27 cellular contexts compared by ENCODE assay signal in the genomic region with DNA sequence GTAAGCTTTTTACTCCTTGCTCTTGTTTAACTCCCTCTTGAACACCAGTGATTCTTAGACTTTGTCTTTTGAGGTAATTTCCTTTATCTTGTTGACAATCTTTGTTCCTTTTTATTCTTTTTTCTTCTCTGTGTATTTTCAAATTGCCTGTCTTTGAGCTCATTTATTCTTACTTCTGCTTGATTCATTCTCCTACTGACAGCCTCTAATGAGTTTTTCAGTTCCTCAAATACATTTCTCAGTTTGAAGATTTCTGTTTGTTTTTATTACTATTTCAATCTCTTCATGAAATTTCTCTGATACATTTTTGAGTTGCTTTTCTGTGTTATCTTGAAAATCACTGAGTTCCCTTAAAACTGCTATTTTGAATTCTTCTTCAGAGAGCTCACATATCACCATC.
DNase-seq lines count a peak whose midpoint lies in the region; ATAC-seq, FAIRE-seq and TF ChIP-seq lines count a peak whose summit lies in the region.
"Had no signal": no experiment of that assay in that cellular context is flagged by ENCODE, and none has a peak within 500 bp of the region (broad histone marks: within the 10 kb centered on the region; RNA-seq: fewer than 3 reads in every experiment).

No MANE protein-coding gene starts in this region.

- POLR2A ChIA-PET in activated CD4-positive, alpha-beta memory T cell treated with anti-CD3 and anti-CD28 coated beads for 36 hours (lab: Charles Lee), result no interaction called here

- H3K27me3 Mint-ChIP-seq in activated CD4-positive, alpha-beta memory T cell treated with anti-CD3 and anti-CD28 coated beads for 36 hours, result peaks cover 19% of the 10 kb centered on the region

- no peaks in the 10 kb centered on the region for H3K36me3 ChIP-seq in adrenal gland (replicated peaks in 1 of 2)
- H3K36me3 ChIP-seq: BLaER1 treated with 17β-estradiol and CSF1 and Interleukin-3, amounts not matched to agents 10 nM and 100 nM had no signal

- CTCF ChIA-PET in activated CD4-positive, alpha-beta memory T cell treated with anti-CD3 and anti-CD28 coated beads for 36 hours (lab: Charles Lee), result interaction anchor here (1.0 kb wide), 1 partner anchor 15 kb away, joined by 3 read pairs; no protein-coding TSS in a partner anchor

- no peak for FAIRE-seq in GM12891 (lab: Jason Lieb, UNC)
- FAIRE-seq: A549, H54 had no signal

- TF ChIP-seq POLR2A in GM12891 (IDR thresholded peaks at IDR 0.05; ENCODE audit: low read depth, low read length) (no peak), adrenal gland (IDR thresholded peaks at IDR 0.05) (no peak)

- intact Hi-C loops in activated CD4-positive, alpha-beta memory T cell treated with anti-CD3 and anti-CD28 coated beads for 36 hours (cut with micrococcal nuclease), result no loop called here
- intact Hi-C loops in adrenal gland (cut with DNase I), result no loop called here

- no peaks in the 10 kb centered on the region for H3K27me3 ChIP-seq in adrenal gland
- H3K27me3 ChIP-seq: BLaER1 treated with 17β-estradiol and CSF1 and Interleukin-3, amounts not matched to agents 10 nM and 100 nM had no signal

- no peak for TF ChIP-seq CTCF in adrenal gland (IDR thresholded peaks at IDR 0.05)

- H3K4me3 ChIP-seq in adrenal gland, result no peak overlapping the region
- H3K4me3 ChIP-seq: A549; BLaER1 treated with 17β-estradiol and CSF1 and Interleukin-3, amounts not matched to agents 10 nM and 100 nM had no signal

- H3K36me3 Mint-ChIP-seq in activated CD4-positive, alpha-beta memory T cell treated with anti-CD3 and anti-CD28 coated beads for 36 hours, result no peaks in the 10 kb centered on the region
- H3K36me3 Mint-ChIP-seq: CD4-positive, alpha-beta memory T cell had no signal

- H3K9me3 ChIP-seq in adrenal gland (replicated peaks in 1 of 3), result no peaks in the 10 kb centered on the region
- H3K9me3 ChIP-seq: A549 had no signal

- H3K27ac ChIP-seq in caudate nucleus (ENCODE audit: low read depth, low read length) (no peak overlapping the region), adrenal gland (no peak overlapping the region)
- H3K27ac ChIP-seq: A549; BLaER1 treated with 17β-estradiol and CSF1 and Interleukin-3, amounts not matched to agents 10 nM and 100 nM; KMS-11 had no signal

- ATAC-seq in GM18511 (IDR thresholded peaks at IDR 0.05; ENCODE audit: unreplicated experiment) (peak; percentile 46), HG02938 (IDR thresholded peaks at IDR 0.05; ENCODE audit: unreplicated experiment) (peak; percentile 56)
- ATAC-seq: A549, Panc1 had no signal

- H3K4me3 Mint-ChIP-seq in activated CD4-positive, alpha-beta memory T cell treated with anti-CD3 and anti-CD28 coated beads for 36 hours, result no peak overlapping the region
- H3K4me3 Mint-ChIP-seq: CD4-positive, alpha-beta memory T cell had no signal

- no peaks in the 10 kb centered on the region for H3K4me1 ChIP-seq in adrenal gland (replicated peaks in 1 of 2)
- H3K4me1 ChIP-seq: A549 had no signal

- no peak overlapping the region for H3K27ac Mint-ChIP-seq in activated CD4-positive, alpha-beta memory T cell treated with anti-CD3 and anti-CD28 coated beads for 36 hours
- H3K27ac Mint-ChIP-seq: CD4-positive, alpha-beta memory T cell had no signal

- H3K9me3 Mint-ChIP-seq in activated CD4-positive, alpha-beta memory T cell treated with anti-CD3 and anti-CD28 coated beads for 36 hours, result peaks cover 24% of the 10 kb centered on the region

- no peak for DNase-seq in GM12891 (ENCODE audit: insufficient read length, low spot score)
- peak; percentile 46 for DNase-seq in MV-4-11 (lab: John Stamatoyannopoulos, UW)
- DNase-seq in activated CD4-positive, alpha-beta memory T cell treated with anti-CD3 and anti-CD28 coated beads for 36 hours, result no peak
- DNase-seq in caudate nucleus (lab: John Stamatoyannopoulos, UW), result no peak
- DNase-seq in adrenal gland, result no peak
- DNase-seq in HuH-7.5 (ENCODE audit: low spot score), result no peak
- DNase-seq: AML-193; CD4-positive, alpha-beta memory T cell; COR-L47; IMR-90; NCI-H1105 treated with DMSO at 0.1 percent for 48 hours; NCI-H146; NCI-H1930; NCI-H2107; NCI-H446; NCI-H526; NCI-H82; NK-92 treated with Interleukin-12 subunit alpha and Interleukin-12 subunit beta, amount 100 ng/mL, for 24 hours; SHP77 treated with DMSO at 0.1 percent for 48 hours; T-helper 9 cell had no signal

- H3K4me1 Mint-ChIP-seq in activated CD4-positive, alpha-beta memory T cell treated with anti-CD3 and anti-CD28 coated beads for 36 hours (ENCODE audit: low read depth), result no peaks in the 10 kb centered on the region
- H3K4me1 Mint-ChIP-seq: CD4-positive, alpha-beta memory T cell had no signal

TF ChIP-seq in GM12891, 5 proteins besides CTCF, POLR2A, EP300 and RAD21:
- peak; percentile 82 for TF ChIP-seq SPI1 (IDR thresholded peaks at IDR 0.05; ENCODE audit: low read depth, low read length)
- no peak for TF ChIP-seq PAX5 (IDR thresholded peaks at IDR 0.05; ENCODE audit: insufficient read depth, low read length, severe bottlenecking)
TF ChIP-seq in GM12891: peak in this region for 1.
